In genomic region chr14:77320238-77320935, GRCh38 we compare ENCODE assay signal across 1 cellular context.
TF ChIP-seq lines count a peak whose summit lies in the region.

A gene with protein sequence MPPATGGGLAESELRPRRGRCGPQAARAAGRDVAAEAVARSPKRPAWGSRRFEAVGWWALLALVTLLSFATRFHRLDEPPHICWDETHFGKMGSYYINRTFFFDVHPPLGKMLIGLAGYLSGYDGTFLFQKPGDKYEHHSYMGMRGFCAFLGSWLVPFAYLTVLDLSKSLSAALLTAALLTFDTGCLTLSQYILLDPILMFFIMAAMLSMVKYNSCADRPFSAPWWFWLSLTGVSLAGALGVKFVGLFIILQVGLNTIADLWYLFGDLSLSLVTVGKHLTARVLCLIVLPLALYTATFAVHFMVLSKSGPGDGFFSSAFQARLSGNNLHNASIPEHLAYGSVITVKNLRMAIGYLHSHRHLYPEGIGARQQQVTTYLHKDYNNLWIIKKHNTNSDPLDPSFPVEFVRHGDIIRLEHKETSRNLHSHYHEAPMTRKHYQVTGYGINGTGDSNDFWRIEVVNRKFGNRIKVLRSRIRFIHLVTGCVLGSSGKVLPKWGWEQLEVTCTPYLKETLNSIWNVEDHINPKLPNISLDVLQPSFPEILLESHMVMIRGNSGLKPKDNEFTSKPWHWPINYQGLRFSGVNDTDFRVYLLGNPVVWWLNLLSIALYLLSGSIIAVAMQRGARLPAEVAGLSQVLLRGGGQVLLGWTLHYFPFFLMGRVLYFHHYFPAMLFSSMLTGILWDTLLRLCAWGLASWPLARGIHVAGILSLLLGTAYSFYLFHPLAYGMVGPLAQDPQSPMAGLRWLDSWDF (minus strand): TSS chr14:77320883. CDS start chr14:77320681, 202 bp downstream.

TF ChIP-seq in HepG2, 621 proteins besides CTCF, POLR2A, EP300 and RAD21 (continued from another document and continues in another):
- TF ChIP-seq, protein P1, sequence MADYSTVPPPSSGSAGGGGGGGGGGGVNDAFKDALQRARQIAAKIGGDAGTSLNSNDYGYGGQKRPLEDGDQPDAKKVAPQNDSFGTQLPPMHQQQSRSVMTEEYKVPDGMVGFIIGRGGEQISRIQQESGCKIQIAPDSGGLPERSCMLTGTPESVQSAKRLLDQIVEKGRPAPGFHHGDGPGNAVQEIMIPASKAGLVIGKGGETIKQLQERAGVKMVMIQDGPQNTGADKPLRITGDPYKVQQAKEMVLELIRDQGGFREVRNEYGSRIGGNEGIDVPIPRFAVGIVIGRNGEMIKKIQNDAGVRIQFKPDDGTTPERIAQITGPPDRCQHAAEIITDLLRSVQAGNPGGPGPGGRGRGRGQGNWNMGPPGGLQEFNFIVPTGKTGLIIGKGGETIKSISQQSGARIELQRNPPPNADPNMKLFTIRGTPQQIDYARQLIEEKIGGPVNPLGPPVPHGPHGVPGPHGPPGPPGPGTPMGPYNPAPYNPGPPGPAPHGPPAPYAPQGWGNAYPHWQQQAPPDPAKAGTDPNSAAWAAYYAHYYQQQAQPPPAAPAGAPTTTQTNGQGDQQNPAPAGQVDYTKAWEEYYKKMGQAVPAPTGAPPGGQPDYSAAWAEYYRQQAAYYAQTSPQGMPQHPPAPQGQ (CRISPR knock-in tag; IDR thresholded peaks at IDR 0.05; ENCODE audit: borderline replicate concordance), result no peak
- TF ChIP-seq ZNF724P (CRISPR knock-in tag; IDR thresholded peaks at IDR 0.05; ENCODE audit: borderline replicate concordance), result no peak
- TF ChIP-seq TCF7 (IDR thresholded peaks at IDR 0.05; ENCODE audit: low read depth), result no peak
- no peak for TF ChIP-seq ZSCAN5A (CRISPR knock-in tag; IDR thresholded peaks at IDR 0.05; ENCODE audit: borderline replicate concordance)
- no peak for TF ChIP-seq ZMAT3 (CRISPR knock-in tag; conservative IDR thresholded peaks at IDR 0.05)
- peak; percentile 82; the same call in 1 of the 2 replicates for TF ChIP-seq ZNF446 (CRISPR knock-in tag; IDR thresholded peaks at IDR 0.05)
- TF ChIP-seq, protein P2, sequence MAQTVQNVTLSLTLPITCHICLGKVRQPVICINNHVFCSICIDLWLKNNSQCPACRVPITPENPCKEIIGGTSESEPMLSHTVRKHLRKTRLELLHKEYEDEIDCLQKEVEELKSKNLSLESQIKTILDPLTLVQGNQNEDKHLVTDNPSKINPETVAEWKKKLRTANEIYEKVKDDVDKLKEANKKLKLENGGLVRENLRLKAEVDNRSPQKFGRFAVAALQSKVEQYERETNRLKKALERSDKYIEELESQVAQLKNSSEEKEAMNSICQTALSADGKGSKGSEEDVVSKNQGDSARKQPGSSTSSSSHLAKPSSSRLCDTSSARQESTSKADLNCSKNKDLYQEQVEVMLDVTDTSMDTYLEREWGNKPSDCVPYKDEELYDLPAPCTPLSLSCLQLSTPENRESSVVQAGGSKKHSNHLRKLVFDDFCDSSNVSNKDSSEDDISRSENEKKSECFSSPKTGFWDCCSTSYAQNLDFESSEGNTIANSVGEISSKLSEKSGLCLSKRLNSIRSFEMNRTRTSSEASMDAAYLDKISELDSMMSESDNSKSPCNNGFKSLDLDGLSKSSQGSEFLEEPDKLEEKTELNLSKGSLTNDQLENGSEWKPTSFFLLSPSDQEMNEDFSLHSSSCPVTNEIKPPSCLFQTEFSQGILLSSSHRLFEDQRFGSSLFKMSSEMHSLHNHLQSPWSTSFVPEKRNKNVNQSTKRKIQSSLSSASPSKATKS (CRISPR knock-in tag; IDR thresholded peaks at IDR 0.05), result no peak
- no peak for TF ChIP-seq NCOR1 (IDR thresholded peaks at IDR 0.05; ENCODE audit: borderline replicate concordance, low read length)
- TF ChIP-seq, protein P3, sequence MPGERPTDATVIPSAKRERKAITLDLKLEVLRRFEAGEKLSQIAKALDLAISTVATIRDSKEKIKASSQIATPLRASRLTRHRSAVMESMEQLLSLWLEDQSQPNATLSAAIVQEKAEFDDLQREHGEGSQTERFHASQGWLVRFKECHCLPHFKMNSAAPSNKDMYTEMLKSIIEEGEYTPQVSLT (CRISPR knock-in tag; IDR thresholded peaks at IDR 0.05; ENCODE audit: borderline replicate concordance, low read depth), result no peak
- no peak for TF ChIP-seq ETV6 (CRISPR knock-in tag; conservative IDR thresholded peaks at IDR 0.05)
- no peak; the same call in 1 of the 2 replicates for TF ChIP-seq NFATC3 (CRISPR knock-in tag; IDR thresholded peaks at IDR 0.05)
- TF ChIP-seq KLF16 (CRISPR knock-in tag; IDR thresholded peaks at IDR 0.05), result no peak
- TF ChIP-seq, protein P4, sequence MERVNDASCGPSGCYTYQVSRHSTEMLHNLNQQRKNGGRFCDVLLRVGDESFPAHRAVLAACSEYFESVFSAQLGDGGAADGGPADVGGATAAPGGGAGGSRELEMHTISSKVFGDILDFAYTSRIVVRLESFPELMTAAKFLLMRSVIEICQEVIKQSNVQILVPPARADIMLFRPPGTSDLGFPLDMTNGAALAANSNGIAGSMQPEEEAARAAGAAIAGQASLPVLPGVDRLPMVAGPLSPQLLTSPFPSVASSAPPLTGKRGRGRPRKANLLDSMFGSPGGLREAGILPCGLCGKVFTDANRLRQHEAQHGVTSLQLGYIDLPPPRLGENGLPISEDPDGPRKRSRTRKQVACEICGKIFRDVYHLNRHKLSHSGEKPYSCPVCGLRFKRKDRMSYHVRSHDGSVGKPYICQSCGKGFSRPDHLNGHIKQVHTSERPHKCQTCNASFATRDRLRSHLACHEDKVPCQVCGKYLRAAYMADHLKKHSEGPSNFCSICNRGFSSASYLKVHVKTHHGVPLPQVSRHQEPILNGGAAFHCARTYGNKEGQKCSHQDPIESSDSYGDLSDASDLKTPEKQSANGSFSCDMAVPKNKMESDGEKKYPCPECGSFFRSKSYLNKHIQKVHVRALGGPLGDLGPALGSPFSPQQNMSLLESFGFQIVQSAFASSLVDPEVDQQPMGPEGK (CRISPR knock-in tag; IDR thresholded peaks at IDR 0.05), result 0 out of 2 replicates have a peak, but pooled peaks have one; percentile 25
- TF ChIP-seq, protein P5, sequence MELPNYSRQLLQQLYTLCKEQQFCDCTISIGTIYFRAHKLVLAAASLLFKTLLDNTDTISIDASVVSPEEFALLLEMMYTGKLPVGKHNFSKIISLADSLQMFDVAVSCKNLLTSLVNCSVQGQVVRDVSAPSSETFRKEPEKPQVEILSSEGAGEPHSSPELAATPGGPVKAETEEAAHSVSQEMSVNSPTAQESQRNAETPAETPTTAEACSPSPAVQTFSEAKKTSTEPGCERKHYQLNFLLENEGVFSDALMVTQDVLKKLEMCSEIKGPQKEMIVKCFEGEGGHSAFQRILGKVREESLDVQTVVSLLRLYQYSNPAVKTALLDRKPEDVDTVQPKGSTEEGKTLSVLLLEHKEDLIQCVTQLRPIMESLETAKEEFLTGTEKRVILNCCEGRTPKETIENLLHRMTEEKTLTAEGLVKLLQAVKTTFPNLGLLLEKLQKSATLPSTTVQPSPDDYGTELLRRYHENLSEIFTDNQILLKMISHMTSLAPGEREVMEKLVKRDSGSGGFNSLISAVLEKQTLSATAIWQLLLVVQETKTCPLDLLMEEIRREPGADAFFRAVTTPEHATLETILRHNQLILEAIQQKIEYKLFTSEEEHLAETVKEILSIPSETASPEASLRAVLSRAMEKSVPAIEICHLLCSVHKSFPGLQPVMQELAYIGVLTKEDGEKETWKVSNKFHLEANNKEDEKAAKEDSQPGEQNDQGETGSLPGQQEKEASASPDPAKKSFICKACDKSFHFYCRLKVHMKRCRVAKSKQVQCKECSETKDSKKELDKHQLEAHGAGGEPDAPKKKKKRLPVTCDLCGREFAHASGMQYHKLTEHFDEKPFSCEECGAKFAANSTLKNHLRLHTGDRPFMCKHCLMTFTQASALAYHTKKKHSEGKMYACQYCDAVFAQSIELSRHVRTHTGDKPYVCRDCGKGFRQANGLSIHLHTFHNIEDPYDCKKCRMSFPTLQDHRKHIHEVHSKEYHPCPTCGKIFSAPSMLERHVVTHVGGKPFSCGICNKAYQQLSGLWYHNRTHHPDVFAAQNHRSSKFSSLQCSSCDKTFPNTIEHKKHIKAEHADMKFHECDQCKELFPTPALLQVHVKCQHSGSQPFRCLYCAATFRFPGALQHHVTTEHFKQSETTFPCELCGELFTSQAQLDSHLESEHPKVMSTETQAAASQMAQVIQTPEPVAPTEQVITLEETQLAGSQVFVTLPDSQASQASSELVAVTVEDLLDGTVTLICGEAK (IDR thresholded peaks at IDR 0.05), result no peak
- TF ChIP-seq, protein P5 (CRISPR knock-in tag; IDR thresholded peaks at IDR 0.05), result no peak
- TF ChIP-seq HNF4A (CRISPR knock-in tag; IDR thresholded peaks at IDR 0.05), result no peak
- TF ChIP-seq, protein P6, sequence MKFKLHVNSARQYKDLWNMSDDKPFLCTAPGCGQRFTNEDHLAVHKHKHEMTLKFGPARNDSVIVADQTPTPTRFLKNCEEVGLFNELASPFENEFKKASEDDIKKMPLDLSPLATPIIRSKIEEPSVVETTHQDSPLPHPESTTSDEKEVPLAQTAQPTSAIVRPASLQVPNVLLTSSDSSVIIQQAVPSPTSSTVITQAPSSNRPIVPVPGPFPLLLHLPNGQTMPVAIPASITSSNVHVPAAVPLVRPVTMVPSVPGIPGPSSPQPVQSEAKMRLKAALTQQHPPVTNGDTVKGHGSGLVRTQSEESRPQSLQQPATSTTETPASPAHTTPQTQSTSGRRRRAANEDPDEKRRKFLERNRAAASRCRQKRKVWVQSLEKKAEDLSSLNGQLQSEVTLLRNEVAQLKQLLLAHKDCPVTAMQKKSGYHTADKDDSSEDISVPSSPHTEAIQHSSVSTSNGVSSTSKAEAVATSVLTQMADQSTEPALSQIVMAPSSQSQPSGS (CRISPR knock-in tag; IDR thresholded peaks at IDR 0.05), result no peak
- no peak for TF ChIP-seq ZNF878 (CRISPR knock-in tag; IDR thresholded peaks at IDR 0.05)
- TF ChIP-seq, protein P7, sequence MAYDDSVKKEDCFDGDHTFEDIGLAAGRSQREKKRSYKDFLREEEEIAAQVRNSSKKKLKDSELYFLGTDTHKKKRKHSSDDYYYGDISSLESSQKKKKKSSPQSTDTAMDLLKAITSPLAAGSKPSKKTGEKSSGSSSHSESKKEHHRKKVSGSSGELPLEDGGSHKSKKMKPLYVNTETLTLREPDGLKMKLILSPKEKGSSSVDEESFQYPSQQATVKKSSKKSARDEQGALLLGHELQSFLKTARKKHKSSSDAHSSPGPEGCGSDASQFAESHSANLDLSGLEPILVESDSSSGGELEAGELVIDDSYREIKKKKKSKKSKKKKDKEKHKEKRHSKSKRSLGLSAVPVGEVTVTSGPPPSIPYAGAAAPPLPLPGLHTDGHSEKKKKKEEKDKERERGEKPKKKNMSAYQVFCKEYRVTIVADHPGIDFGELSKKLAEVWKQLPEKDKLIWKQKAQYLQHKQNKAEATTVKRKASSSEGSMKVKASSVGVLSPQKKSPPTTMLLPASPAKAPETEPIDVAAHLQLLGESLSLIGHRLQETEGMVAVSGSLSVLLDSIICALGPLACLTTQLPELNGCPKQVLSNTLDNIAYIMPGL (CRISPR knock-in tag; IDR thresholded peaks at IDR 0.05; ENCODE audit: borderline replicate concordance in 1 of 2, low read depth in 1 of 2), result peak; percentile 28 to 43; a peak in 3 of 4 replicates
- no peak for TF ChIP-seq ZBTB3 (CRISPR knock-in tag; IDR thresholded peaks at IDR 0.05; ENCODE audit: borderline replicate concordance, low read depth)
- peak; percentile 44; the same call in 1 of the 2 replicates for TF ChIP-seq MED1 (CRISPR knock-in tag; IDR thresholded peaks at IDR 0.05)
- no peak; the same call in 1 of the 2 replicates for TF ChIP-seq SIN3A (IDR thresholded peaks at IDR 0.05; ENCODE audit: borderline replicate concordance, low read depth, low read length)
- no peak for TF ChIP-seq ZNF24 (IDR thresholded peaks at IDR 0.05)
- TF ChIP-seq GATAD1 (CRISPR knock-in tag; IDR thresholded peaks at IDR 0.05), result peak; percentile 57; the same call in 1 of the 2 replicates
- no peak for TF ChIP-seq PCBP2 (optimal IDR thresholded peaks at IDR 0.05; ENCODE audit: low read depth, low read length, poor library complexity, severe bottlenecking)
- no peak for TF ChIP-seq CENPT (CRISPR knock-in tag; IDR thresholded peaks at IDR 0.05; ENCODE audit: low read depth)
- TF ChIP-seq ZNF558 (CRISPR knock-in tag; IDR thresholded peaks at IDR 0.05; ENCODE audit: borderline replicate concordance), result peak; percentile 40; the same call in 1 of the 2 replicates
